8 cellular contexts compared by ENCODE assay signal in genomic region chr11:9313648-9314290, GRCh38. TPM values are rescaled to one million over a fixed set of nuclear protein-coding genes. Genes with fewer than 3 reads are reported as not detected.
DNase-seq lines count a peak whose midpoint lies in the region; ATAC-seq and TF ChIP-seq lines count a peak whose summit lies in the region.

No MANE protein-coding gene starts in this region.

- H3K4me1 Mint-ChIP-seq in endothelial cell (ENCODE audit: unreplicated experiment) = peaks cover 24% of the 10 kb centered on the region

- peaks cover 1% of the 10 kb centered on the region for H3K27me3 Mint-ChIP-seq in endothelial cell (ENCODE audit: unreplicated experiment)

- H3K4me3 ChIP-seq in mucosa of stomach (ENCODE audit: low read length) (peak overlapping the region; percentile 90), transverse colon (peak overlapping the region; percentile 94 to 100 (median 96))

- 0 to 1% methylated on average over 15 to 27 of the region's 27 CpGs for WGBS in transverse colon (ENCODE audit: low coverage in 1 of 2), 2 donors

- H3K4me1 ChIP-seq in mucosa of stomach (ENCODE audit: control insufficient read depth, insufficient read depth, low read length) (peaks cover 22% of the 10 kb centered on the region), transverse colon (peaks cover 0 to 26% (median 15%) of the 10 kb centered on the region in 4 donors)

- ATAC-seq in GM18517 (IDR thresholded peaks at IDR 0.05; ENCODE audit: unreplicated experiment) = peak; percentile 5
- peak; percentile 16 for ATAC-seq in HG03175 (IDR thresholded peaks at IDR 0.05; ENCODE audit: unreplicated experiment)

- H3K27ac ChIP-seq in transverse colon = peak overlapping the region; percentile 90 to 96 (median 92)

- H3K27me3 ChIP-seq in mucosa of stomach (ENCODE audit: control insufficient read depth, insufficient read depth, low read length) (no peaks in the 10 kb centered on the region), transverse colon (no peaks in the 10 kb centered on the region)

- peak overlapping the region; percentile 89 for H3K27ac Mint-ChIP-seq in endothelial cell (ENCODE audit: unreplicated experiment)

- peak overlapping the region; percentile 96 for H3K9ac ChIP-seq in mucosa of stomach (ENCODE audit: low read length)

- in situ Hi-C loops in ACHN (cut with HindIII; ENCODE audit: low pct_ligation_motif_present, low pct_unique_long_range_greater_than_20kb, low sequenced_read_pairs) = no loop called here
- in situ Hi-C loops in transverse colon (cut with MboI; ENCODE audit: low pct_ligation_motif_present in 1 of 4, low pct_unique_long_range_greater_than_20kb in 1 of 4, low sequenced_read_pairs in 3 of 4) = no loop called here

- peak overlapping the region; percentile 98 for H3K4me3 Mint-ChIP-seq in endothelial cell (ENCODE audit: unreplicated experiment)

- no peaks in the 10 kb centered on the region for H3K9me3 Mint-ChIP-seq in endothelial cell (ENCODE audit: unreplicated experiment)

- intact Hi-C loops in transverse colon (cut with DNase I; ENCODE audit: low total_unique reads) = loop anchor here (10.0 kb wide), 1 partner anchor 71 kb away; the partner anchor contains the start of gene IPO7

- no peak for TF ChIP-seq EP300 in transverse colon (IDR thresholded peaks at IDR 0.05; ENCODE audit: low read depth)

- DNase-seq in ACHN (peak; percentile 6), T-helper 9 cell (peak; percentile 20), endothelial cell (ENCODE audit: low spot score) (peak; percentile 39), transverse colon (peak; percentile 9), SHP77 treated with DMSO at 0.1 percent for 48 hours (lab: John Stamatoyannopoulos, UW) (no peak)

- no peak for TF ChIP-seq POLR2A in transverse colon (IDR thresholded peaks at IDR 0.05)

- TF ChIP-seq CTCF in endothelial cell (IDR thresholded peaks at IDR 0.05; ENCODE audit: unreplicated experiment) (no peak), transverse colon (IDR thresholded peaks at IDR 0.05) (no peak)

- H3K36me3 Mint-ChIP-seq in endothelial cell (ENCODE audit: low read depth, unreplicated experiment) = peaks cover 6% of the 10 kb centered on the region

- H3K9me3 ChIP-seq in mucosa of stomach (ENCODE audit: control insufficient read depth, low read length) (no peaks in the 10 kb centered on the region), transverse colon (no peaks in the 10 kb centered on the region)

- H3K36me3 ChIP-seq in mucosa of stomach (ENCODE audit: control insufficient read depth, insufficient read depth, low read length) (no peaks in the 10 kb centered on the region), transverse colon (no peaks in the 10 kb centered on the region)

RNA-seq across cellular contexts. Expression of gene TMEM41B, which starts 0.6 kb away (rescaled TPM):
- 31.6 TPM for total RNA-seq in endothelial cell (ENCODE audit: unreplicated experiment)
- total RNA-seq in transverse colon = 10 to 100 TPM; 13.7 to 53.9 (median 51.8) TPM

RNA-seq across cellular contexts. Expression of gene DENND5A, which starts 48.6 kb away (rescaled TPM):
- total RNA-seq in endothelial cell (ENCODE audit: unreplicated experiment) = 59.5 TPM
- 100 to 1,000 TPM in 1 of 4 donors, 10 to 100 TPM in 3; 18.9 to 117 (median 22.7) TPM for total RNA-seq in transverse colon
